ENCODE assay signal across 10 cellular contexts in genomic region chr1:42319128-42319851, GRCh38. TPM values are rescaled to one million over a fixed set of nuclear protein-coding genes. Genes with fewer than 3 reads are reported as not detected.
DNase-seq lines count a peak whose midpoint lies in the region; ATAC-seq and TF ChIP-seq lines count a peak whose summit lies in the region.
"Had no signal": no experiment of that assay in that cellular context is flagged by ENCODE, and none has a peak within 500 bp of the region (broad histone marks: within the 10 kb centered on the region; RNA-seq: fewer than 3 reads in every experiment).

No MANE protein-coding gene starts in this region.

- CTCF ChIA-PET in activated CD4-positive, alpha-beta memory T cell treated with anti-CD3 and anti-CD28 coated beads, Interleukin-2, amount 10 ng/mL, durations not matched to agents 7 days and 5 days (lab: Charles Lee) = no interaction called here

- no peak for ATAC-seq in HG03460 (IDR thresholded peaks at IDR 0.05; ENCODE audit: unreplicated experiment)
- no peak for ATAC-seq in GM19467 (IDR thresholded peaks at IDR 0.05; ENCODE audit: unreplicated experiment)
- no peak; the same call in 2 of the 3 replicates for ATAC-seq in SK-N-SH treated with all-trans-retinoic acid at 6 μM for 48 hours

- DNase-seq in GM04504 (ENCODE audit: low read depth) (peak; percentile 30), fibroblast of peridontal ligament (ENCODE audit: extremely low read depth) (peak; percentile 73), skeletal muscle cell (ENCODE audit: low read depth) (peak; percentile 55), NCI-H82 (lab: John Stamatoyannopoulos, UW) (no peak)
- DNase-seq in activated CD4-positive, alpha-beta memory T cell treated with anti-CD3 and anti-CD28 coated beads, Interleukin-2, amount 10 ng/mL, durations not matched to agents 7 days and 5 days = no peak
- DNase-seq: mesendoderm, NCI-H2029 had no signal

- no peak overlapping the region for H3K4me3 ChIP-seq in skeletal muscle cell (ENCODE audit: low read depth, low read length)

- H3K4me1 Mint-ChIP-seq in activated CD4-positive, alpha-beta memory T cell treated with anti-CD3 and anti-CD28 coated beads, Interleukin-2, amount 10 ng/mL, durations not matched to agents 7 days and 5 days = peaks cover 74% of the 10 kb centered on the region

- peaks cover 14% of the 10 kb centered on the region for H3K36me3 Mint-ChIP-seq in activated CD4-positive, alpha-beta memory T cell treated with anti-CD3 and anti-CD28 coated beads, Interleukin-2, amount 10 ng/mL, durations not matched to agents 7 days and 5 days (ENCODE audit: low read depth)

- no peaks in the 10 kb centered on the region for H3K9me3 Mint-ChIP-seq in activated CD4-positive, alpha-beta memory T cell treated with anti-CD3 and anti-CD28 coated beads, Interleukin-2, amount 10 ng/mL, durations not matched to agents 7 days and 5 days

- POLR2A ChIA-PET in activated CD4-positive, alpha-beta memory T cell treated with anti-CD3 and anti-CD28 coated beads, Interleukin-2, amount 10 ng/mL, durations not matched to agents 7 days and 5 days (lab: Charles Lee) = interaction anchor here (1.5 to 2.6 kb wide), 2 partner anchors 15 to 143 kb away, joined by 3 to 16 read pairs; partner anchors contain the start of genes CCDC30 and FOXJ3

- H3K27me3 Mint-ChIP-seq in activated CD4-positive, alpha-beta memory T cell treated with anti-CD3 and anti-CD28 coated beads, Interleukin-2, amount 10 ng/mL, durations not matched to agents 7 days and 5 days = no peaks in the 10 kb centered on the region

- H3K4me3 Mint-ChIP-seq in activated CD4-positive, alpha-beta memory T cell treated with anti-CD3 and anti-CD28 coated beads, Interleukin-2, amount 10 ng/mL, durations not matched to agents 7 days and 5 days = peak overlapping the region; percentile 48

- peak overlapping the region; percentile 78 for H3K27ac Mint-ChIP-seq in activated CD4-positive, alpha-beta memory T cell treated with anti-CD3 and anti-CD28 coated beads, Interleukin-2, amount 10 ng/mL, durations not matched to agents 7 days and 5 days

TF ChIP-seq in SK-N-SH treated with all-trans-retinoic acid at 6 μM for 48 hours, 23 proteins besides CTCF, POLR2A, EP300 and RAD21:
- TF ChIP-seq POU6F1 (CRISPR knock-in tag; IDR thresholded peaks at IDR 0.05; ENCODE audit: borderline replicate concordance, low read depth) (no peak), ZFP30 (CRISPR knock-in tag; IDR thresholded peaks at IDR 0.05) (no peak), ZC3H10 (CRISPR knock-in tag; IDR thresholded peaks at IDR 0.05) (no peak), ARNTL (CRISPR knock-in tag; IDR thresholded peaks at IDR 0.05; ENCODE audit: borderline replicate concordance, low read depth) (no peak), ESRRG (CRISPR knock-in tag; IDR thresholded peaks at IDR 0.05) (no peak), RARB (CRISPR knock-in tag; IDR thresholded peaks at IDR 0.05) (no peak), PPARA (CRISPR knock-in tag; IDR thresholded peaks at IDR 0.05; ENCODE audit: borderline replicate concordance) (no peak), SNAI2 (CRISPR knock-in tag; IDR thresholded peaks at IDR 0.05) (no peak), ISL1 (CRISPR knock-in tag; IDR thresholded peaks at IDR 0.05) (no peak), PATZ1 (CRISPR knock-in tag; IDR thresholded peaks at IDR 0.05; ENCODE audit: borderline replicate concordance) (no peak), CSDC2 (CRISPR knock-in tag; IDR thresholded peaks at IDR 0.05) (no peak), OSR1 (CRISPR knock-in tag; IDR thresholded peaks at IDR 0.05) (no peak), TOX (CRISPR knock-in tag; IDR thresholded peaks at IDR 0.05; ENCODE audit: borderline replicate concordance) (no peak), ZFP3 (CRISPR knock-in tag; IDR thresholded peaks at IDR 0.05) (no peak), ZNF565 (CRISPR knock-in tag; conservative IDR thresholded peaks at IDR 0.05; ENCODE audit: low read depth) (no peak), ZNF70 (CRISPR knock-in tag; IDR thresholded peaks at IDR 0.05) (no peak), ZNF8 (CRISPR knock-in tag; IDR thresholded peaks at IDR 0.05) (no peak), BACH2 (CRISPR knock-in tag; IDR thresholded peaks at IDR 0.05; ENCODE audit: borderline replicate concordance) (no peak), TSHZ2 (CRISPR knock-in tag; IDR thresholded peaks at IDR 0.05) (no peak), CSRNP3 (CRISPR knock-in tag; IDR thresholded peaks at IDR 0.05) (no peak)

RNA-seq across cellular contexts. Expression of gene FOXJ3, which starts 15.7 kb away (rescaled TPM):
- total RNA-seq in activated CD4-positive, alpha-beta memory T cell treated with anti-CD3 and anti-CD28 coated beads, Interleukin-2, amount 10 ng/mL, durations not matched to agents 7 days and 5 days = 10 to 100 TPM; 44.9 to 47.1 TPM

Comparison
In these comparisons a context has a peak if more than half of its experiments do, and no peak if none do; other contexts are left out.
1. DNase-seq: peak in GM04504 (single experiment), fibroblast of peridontal ligament (single experiment) and skeletal muscle cell (single experiment); none in activated CD4-positive, alpha-beta memory T cell treated with anti-CD3 and anti-CD28 coated beads, Interleukin-2, amount 10 ng/mL, durations not matched to agents 7 days and 5 days (single experiment) and NCI-H82 (single experiment).